ENCODE assay signal across 1 cellular context in genomic region chr17:81832608-81833159, GRCh38.
TF ChIP-seq lines count a peak whose summit lies in the region.

No MANE protein-coding gene starts in this region.

TF ChIP-seq in A549, 52 proteins besides CTCF, POLR2A, EP300 and RAD21 (continued from another document):
- no peak for TF ChIP-seq E2F6 (IDR thresholded peaks at IDR 0.05; ENCODE audit: borderline replicate concordance, low read depth)
- TF ChIP-seq POLR2AphosphoS2 (conservative IDR thresholded peaks at IDR 0.05; ENCODE audit: low read length): no peak
- no peak for TF ChIP-seq EHF (CRISPR knock-in tag; IDR thresholded peaks at IDR 0.05)
- TF ChIP-seq KDM1A (IDR thresholded peaks at IDR 0.05; ENCODE audit: low read depth): 0 out of 2 replicates have a peak, but pooled peaks have one; percentile 25
